8 cellular contexts compared by ENCODE assay signal in genomic region chr1:92831762-92832536, GRCh38. TPM values are rescaled to one million over a fixed set of nuclear protein-coding genes. Genes with fewer than 3 reads are reported as not detected.
A peak's percentile ranks its signal among the peaks of the same experiment; 100 is the strongest.
DNase-seq lines count a peak whose midpoint lies in the region; ATAC-seq and FAIRE-seq lines count a peak whose summit lies in the region.

Gene RPL5, plus strand, starts transcription at chr1:92832040. Its CDS starts 75 bp downstream, at chr1:92832115.

- no peaks in the 10 kb centered on the region for H3K9me3 ChIP-seq in BLaER1 treated with 17β-estradiol and CSF1 and Interleukin-3, amounts not matched to agents 10 nM and 100 nM (replicated peaks in 1 of 11)

- ATAC-seq in HG03457 (IDR thresholded peaks at IDR 0.05; ENCODE audit: unreplicated experiment), result peak; percentile 81
- peak; percentile 88 for ATAC-seq in activated CD4-positive, alpha-beta T cell treated with anti-CD3 and anti-CD28 coated beads for 36 hours

- peaks cover 30 to 41% (median 37%) of the 10 kb centered on the region in 10 experiments for H3K4me1 ChIP-seq in BLaER1 treated with 17β-estradiol and CSF1 and Interleukin-3, amounts not matched to agents 10 nM and 100 nM

- H3K9ac ChIP-seq in BLaER1 treated with 17β-estradiol and CSF1 and Interleukin-3, amounts not matched to agents 10 nM and 100 nM, result peak within 1 kb of the TSS; percentile 91 to 100 (median 99)

- H3K4me3 ChIP-seq in BLaER1 treated with 17β-estradiol and CSF1 and Interleukin-3, amounts not matched to agents 10 nM and 100 nM, result peak within 1 kb of the TSS; percentile 87 to 99 (median 96)

- POLR2A ChIA-PET in activated CD4-positive, alpha-beta T cell treated with anti-CD3 and anti-CD28 coated beads for 36 hours (lab: Charles Lee), result interaction anchor here (0.5 to 1.2 kb wide), 8 partner anchors 11 to 1246 kb away, joined by 3 to 4 read pairs (median 3); partner anchors contain the start of genes EVI5 and MTF2

- H3K27me3 Mint-ChIP-seq in activated CD4-positive, alpha-beta T cell treated with anti-CD3 and anti-CD28 coated beads for 36 hours, result no peaks in the 10 kb centered on the region

- H3K9me3 Mint-ChIP-seq in activated CD4-positive, alpha-beta T cell treated with anti-CD3 and anti-CD28 coated beads for 36 hours (ENCODE audit: low read depth), result no peaks in the 10 kb centered on the region

- H4K20me1 ChIP-seq in BLaER1 treated with 17β-estradiol and CSF1 and Interleukin-3, amounts not matched to agents 10 nM and 100 nM, result peaks cover 46 to 50% (median 47%) of the 10 kb centered on the region in 11 experiments

- CTCF ChIA-PET in activated CD4-positive, alpha-beta T cell treated with anti-CD3 and anti-CD28 coated beads for 36 hours (lab: Charles Lee), result interaction anchor here (0.6 to 2.9 kb wide), 26 partner anchors 11 to 848 kb away, joined by 3 to 26 read pairs (median 4); no protein-coding TSS in a partner anchor

- peak; percentile 91 for DNase-seq in GM19239 (ENCODE audit: insufficient read length, low spot score)
- DNase-seq in NCI-H524 (lab: John Stamatoyannopoulos, UW), result peak; percentile 93 to 96
- peak; percentile 98 for DNase-seq in activated CD4-positive, alpha-beta T cell treated with anti-CD3 and anti-CD28 coated beads for 36 hours
- DNase-seq in kidney tubule cell (ENCODE audit: low spot score), result peak; percentile 97
- DNase-seq in stimulated activated CD4-positive, alpha-beta T cell treated with anti-CD3 and anti-CD28 coated beads, Interleukin-1b, Interleukin-23, amount 100 ng/mL, for 24 hours (ENCODE audit: low read depth in 4 of 4, low spot score in 1 of 4), result peak; percentile 93 to 96 (median 94)

- H3K36me3 ChIP-seq in BLaER1 treated with 17β-estradiol and CSF1 and Interleukin-3, amounts not matched to agents 10 nM and 100 nM, result peaks cover 35 to 46% (median 42%) of the 10 kb centered on the region in 11 experiments

- intact Hi-C loops in activated CD4-positive, alpha-beta T cell treated with anti-CD3 and anti-CD28 coated beads for 36 hours (cut with DNase I, micrococcal nuclease), result loop anchor here (1.0 to 10.0 kb wide), 18 partner anchors 47 to 1585 kb away; partner anchors contain the start of genes DR1 (in 2 of the 2), ABCD3 (in 1 of the 2), BTBD8 (in 1 of the 2) and CDC7 (in 1 of the 2)

- peaks cover 52% of the 10 kb centered on the region for H3K36me3 Mint-ChIP-seq in activated CD4-positive, alpha-beta T cell treated with anti-CD3 and anti-CD28 coated beads for 36 hours (ENCODE audit: low read depth)

- H3K4me3 Mint-ChIP-seq in activated CD4-positive, alpha-beta T cell treated with anti-CD3 and anti-CD28 coated beads for 36 hours, result peak within 1 kb of the TSS; percentile 84

- peak within 1 kb of the TSS; percentile 80 to 95 (median 90) for H3K4me2 ChIP-seq in BLaER1 treated with 17β-estradiol and CSF1 and Interleukin-3, amounts not matched to agents 10 nM and 100 nM

- no peaks in the 10 kb centered on the region for H3K27me3 ChIP-seq in BLaER1 treated with 17β-estradiol and CSF1 and Interleukin-3, amounts not matched to agents 10 nM and 100 nM

- peak; percentile 97 for FAIRE-seq in GM19239 (lab: Jason Lieb, UNC)

- peak within 1 kb of the TSS; percentile 95 for H3K27ac Mint-ChIP-seq in activated CD4-positive, alpha-beta T cell treated with anti-CD3 and anti-CD28 coated beads for 36 hours

- peak within 1 kb of the TSS; percentile 90 to 98 (median 97) for H3K27ac ChIP-seq in BLaER1 treated with 17β-estradiol and CSF1 and Interleukin-3, amounts not matched to agents 10 nM and 100 nM
- H3K27ac ChIP-seq in cingulate gyrus (ENCODE audit: low read depth, low read length), result peak within 1 kb of the TSS; percentile 87

- H3K4me1 Mint-ChIP-seq in activated CD4-positive, alpha-beta T cell treated with anti-CD3 and anti-CD28 coated beads for 36 hours, result peaks cover 35% of the 10 kb centered on the region

RNA-seq across cellular contexts. Expression of gene RPL5, which starts in this region (rescaled TPM):
- 1,000 to 10,000 TPM; 1,359 to 1,602 TPM for total RNA-seq in activated CD4-positive, alpha-beta T cell treated with anti-CD3 and anti-CD28 coated beads for 36 hours

Comparison
In these comparisons a context has a peak if more than half of its experiments do, and no peak if none do; other contexts are left out.
1. Peak in every context shown above with its lines: DNase-seq, ATAC-seq, H3K4me3 ChIP-seq and H3K27ac ChIP-seq.